Comparison of ENCODE assay signal across 8 cellular contexts in the genomic region with DNA sequence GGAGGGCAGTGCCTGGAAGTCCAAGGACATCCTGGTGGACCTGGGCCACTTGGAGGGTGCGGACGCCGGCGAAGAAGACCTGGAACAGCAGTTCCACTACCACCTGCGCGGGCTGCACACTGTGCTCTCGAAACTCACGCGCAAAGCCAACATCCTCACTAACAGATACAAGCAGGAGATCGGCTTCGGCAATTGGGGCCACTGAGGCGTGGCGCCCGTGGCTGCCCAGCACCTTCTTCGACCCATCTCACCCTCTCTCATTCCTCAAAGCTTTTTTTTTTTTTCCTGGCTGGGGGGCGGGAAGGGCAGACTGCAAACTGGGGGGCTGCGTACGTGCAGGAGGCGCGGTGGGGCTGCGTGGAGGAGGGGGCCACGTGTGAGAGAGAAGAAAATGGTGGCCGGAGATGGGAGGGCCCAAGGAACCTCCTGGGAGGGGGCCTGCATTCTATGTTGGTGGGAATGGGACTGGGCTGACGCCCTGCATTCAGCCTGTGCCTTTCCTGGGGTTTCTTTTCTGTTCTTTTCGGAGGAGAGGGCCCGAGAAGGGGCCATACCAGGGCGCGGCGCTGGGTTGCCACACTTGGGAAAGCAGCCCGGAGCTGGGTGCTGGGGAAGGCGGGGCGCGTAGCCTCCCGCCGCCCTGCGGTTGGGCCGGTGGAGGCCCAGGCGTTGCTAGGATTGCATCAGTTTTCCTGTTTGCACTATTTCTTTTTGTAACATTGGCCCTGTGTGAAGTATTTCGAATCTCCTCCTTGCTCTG. TPM values are rescaled to one million over a fixed set of nuclear protein-coding genes. Genes with fewer than 3 reads are reported as not detected.
DNase-seq lines count a peak whose midpoint lies in the region; ATAC-seq and TF ChIP-seq lines count a peak whose summit lies in the region.

No MANE protein-coding gene starts in this region.

- WGBS in gastroesophageal sphincter (ENCODE audit: low coverage in 1 of 2), 2 donors: 0 to 13% methylated on average over 3 to 6 of the region's 39 CpGs

- H3K4me1 Mint-ChIP-seq in type B pancreatic cell (ENCODE audit: unreplicated experiment): peaks cover 4% of the 10 kb centered on the region

- TF ChIP-seq POLR2A in gastroesophageal sphincter (IDR thresholded peaks at IDR 0.05): peak in 1 of 2 donors; percentile 15

- no peaks in the 10 kb centered on the region for H3K9me3 Mint-ChIP-seq in type B pancreatic cell

- peaks cover 3% of the 10 kb centered on the region for H3K36me3 Mint-ChIP-seq in type B pancreatic cell

- H3K4me1 ChIP-seq in gastroesophageal sphincter: peaks cover 0 to 37% (median 0%) of the 10 kb centered on the region in 3 donors
- H3K4me1 ChIP-seq in neutrophil (ENCODE audit: control insufficient read depth in 1 of 2, insufficient read depth in 1 of 2, low read depth in 1 of 2, low read length in 1 of 2): peaks cover 37 to 48% of the 10 kb centered on the region in 2 experiments

- H3K9me3 ChIP-seq in gastroesophageal sphincter (no peaks in the 10 kb centered on the region), neutrophil (no peaks in the 10 kb centered on the region)

- DNase-seq in HT-29 (ENCODE audit: low spot score) (peak; percentile 43), RPMI8226 (peak; percentile 78), type B pancreatic cell (ENCODE audit: extremely low spot score, unreplicated experiment) (peak; percentile 69), NCI-H187 (lab: John Stamatoyannopoulos, UW) (no peak)
- DNase-seq in activated naive CD4-positive, alpha-beta T cell treated with Interleukin-2 at 50 U/mL for 16 hours: peak; percentile 68

- H3K27me3 ChIP-seq in gastroesophageal sphincter (no peaks in the 10 kb centered on the region), neutrophil (no peaks in the 10 kb centered on the region)

- peak overlapping the region; percentile 69; the same call in 1 of the 2 replicates for H3K4me3 ChIP-seq in GM08714 (ENCODE audit: low read length)
- H3K4me3 ChIP-seq in gastroesophageal sphincter: peak overlapping the region; percentile 59 to 67
- H3K4me3 ChIP-seq in neutrophil (ENCODE audit: low read depth in 1 of 2, low read length in 1 of 2): peak overlapping the region; percentile 75 to 87

- H3K4me3 Mint-ChIP-seq in type B pancreatic cell: peak overlapping the region; percentile 95

- peak overlapping the region; percentile 90 for H3K27ac Mint-ChIP-seq in type B pancreatic cell

- peak; percentile 44 for ATAC-seq in gastroesophageal sphincter

- TF ChIP-seq CTCF in gastroesophageal sphincter (IDR thresholded peaks at IDR 0.05) (peak in 3 of 4 experiments; percentile 2 to 32 (median 11)), neutrophil (IDR thresholded peaks at IDR 0.05) (no peak), type B pancreatic cell (conservative IDR thresholded peaks at IDR 0.05) (no peak)

- no peaks in the 10 kb centered on the region for H3K27me3 Mint-ChIP-seq in type B pancreatic cell

- no peaks in the 10 kb centered on the region for H3K36me3 ChIP-seq in gastroesophageal sphincter
- peaks cover 6% of the 10 kb centered on the region for H3K36me3 ChIP-seq in neutrophil

- TF ChIP-seq EP300 in gastroesophageal sphincter (IDR thresholded peaks at IDR 0.05): no peak

- H3K27ac ChIP-seq in gastroesophageal sphincter (peak overlapping the region; percentile 76 to 93 (median 90)), neutrophil (peak overlapping the region; percentile 94)

RNA-seq across cellular contexts. Expression of a gene that starts 4.2 kb away (rescaled TPM):
- 59.2 and 66.5 TPM in 2 replicates for total RNA-seq in HT-29 (2014; rRNA removed; shearing (Covaris generic))
- 10 to 100 TPM; 54.0 to 69.2 (median 56.9) TPM for total RNA-seq in gastroesophageal sphincter
- total RNA-seq in type B pancreatic cell (ENCODE audit: low replicate concordance): 40.4 and 43.5 TPM in 2 replicates

Comparison
In these comparisons a context has a peak if more than half of its experiments do, and no peak if none do; other contexts are left out.
1. DNase-seq: peak in HT-29 (single experiment), RPMI8226 (single experiment), activated naive CD4-positive, alpha-beta T cell treated with Interleukin-2 at 50 U/mL for 16 hours (single experiment) and type B pancreatic cell (single experiment); none in NCI-H187 (0 of 2).
2. CTCF ChIP-seq: peak in gastroesophageal sphincter (3 of 4); none in neutrophil (single experiment) and type B pancreatic cell (single experiment).
3. Peak in every context shown above with its lines, with median percentiles within 50 percentile points of each other: H3K4me3 ChIP-seq.